Comparison of ENCODE assay signal across 9 cellular contexts in the genomic region with DNA sequence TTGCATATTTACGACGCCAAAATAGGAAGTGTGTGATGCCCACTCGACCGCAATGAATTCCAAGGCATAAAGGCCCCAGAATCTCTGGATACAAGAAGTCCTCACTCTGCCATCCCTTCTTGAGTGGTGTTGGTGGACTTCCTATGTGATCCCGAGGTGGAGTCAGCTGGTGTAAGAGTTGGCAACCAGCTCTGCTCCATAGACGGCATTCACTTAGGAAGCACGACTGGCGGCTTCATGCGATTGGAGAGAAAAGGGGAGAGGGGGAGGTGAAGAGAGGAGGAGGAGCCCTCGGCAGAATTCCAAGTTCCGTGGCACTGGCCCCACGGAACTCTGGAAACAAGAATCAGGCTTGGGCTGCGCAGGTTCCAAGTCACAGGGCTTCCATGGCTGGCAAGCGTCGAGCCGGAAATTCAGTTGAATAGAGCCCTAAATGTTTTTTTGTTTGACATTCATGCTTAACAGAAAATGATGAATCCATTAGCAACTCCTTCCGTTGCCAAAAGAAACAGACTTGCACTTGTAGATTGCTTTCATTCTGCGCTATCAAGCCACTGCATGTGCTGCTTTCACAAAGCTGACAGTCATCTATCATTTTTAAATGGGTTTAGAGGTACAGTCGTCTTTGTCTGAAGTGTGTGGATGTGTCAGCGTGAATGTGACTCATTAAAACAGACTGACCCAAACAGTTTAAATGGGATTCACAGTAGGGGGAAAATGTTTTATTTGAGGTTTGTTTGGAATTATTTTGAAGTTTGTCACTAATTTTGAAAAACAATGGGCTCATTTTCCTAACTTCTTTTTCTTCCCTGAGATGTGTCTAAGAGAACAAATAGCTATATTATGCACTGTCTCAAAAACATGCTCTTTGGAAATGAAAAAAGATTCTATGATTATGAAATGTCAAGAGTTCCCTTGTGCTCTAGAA.
DNase-seq lines count a peak whose midpoint lies in the region; ATAC-seq and TF ChIP-seq lines count a peak whose summit lies in the region.
"Had no signal": no experiment of that assay in that cellular context is flagged by ENCODE, and none has a peak within 500 bp of the region (broad histone marks: within the 10 kb centered on the region; RNA-seq: fewer than 3 reads in every experiment).

No MANE protein-coding gene starts in this region.

- no peaks in the 10 kb centered on the region for H3K27me3 ChIP-seq in HCT116 (ENCODE audit: insufficient read depth, low read length)

- intact Hi-C loops in HCT116 (cut with micrococcal nuclease), result loop anchor here (2.0 to 10.0 kb wide), 2 partner anchors 254 to 660 kb away; no protein-coding TSS in a partner anchor
- intact Hi-C loops in activated CD4-positive, alpha-beta T cell treated with anti-CD3 and anti-CD28 coated beads for 36 hours (cut with DNase I, micrococcal nuclease), result no loop called here

- no peak overlapping the region for H3K27ac Mint-ChIP-seq in activated CD4-positive, alpha-beta T cell treated with anti-CD3 and anti-CD28 coated beads for 36 hours

- H3K27me3 Mint-ChIP-seq in activated CD4-positive, alpha-beta T cell treated with anti-CD3 and anti-CD28 coated beads for 36 hours, result no peaks in the 10 kb centered on the region

- H3K9me2 ChIP-seq in HCT116 (ENCODE audit: insufficient read depth), result no peaks in the 10 kb centered on the region

- H3K27ac ChIP-seq in HCT116 (ENCODE audit: low read depth, low read length), result peak overlapping the region; percentile 91
- peak overlapping the region; percentile 33 for H3K27ac ChIP-seq in cingulate gyrus (ENCODE audit: low read depth, low read length)
- H3K27ac ChIP-seq: KMS-11 had no signal

- TF ChIP-seq RAD21 in HCT116 (IDR thresholded peaks at IDR 0.05; ENCODE audit: low read depth), result peak; percentile 32; the same call in 1 of the 2 replicates

- no peaks in the 10 kb centered on the region for H3K79me2 ChIP-seq in HCT116 (ENCODE audit: insufficient read depth, low read length)

- CTCF ChIA-PET in HCT116 (lab: Charles Lee), result interaction anchor here (0.9 to 1.7 kb wide), 3 partner anchors 10 to 13 kb away, joined by 3 to 5 read pairs (median 3); no protein-coding TSS in a partner anchor
- CTCF ChIA-PET in activated CD4-positive, alpha-beta T cell treated with anti-CD3 and anti-CD28 coated beads for 36 hours (lab: Charles Lee), result no interaction called here

- POLR2A ChIA-PET in HCT116 (lab: Charles Lee), result interaction anchor here (0.9 to 2.2 kb wide), 2 partner anchors 13 to 72 kb away, joined by 3 to 6 read pairs; no protein-coding TSS in a partner anchor
- POLR2A ChIA-PET in activated CD4-positive, alpha-beta T cell treated with anti-CD3 and anti-CD28 coated beads for 36 hours (lab: Charles Lee), result no interaction called here

- H3K4me2 ChIP-seq in HCT116 (ENCODE audit: low read length), result peak overlapping the region; percentile 85
- H3K4me2 ChIP-seq: KMS-11 had no signal

- H3K9ac ChIP-seq in HCT116 (ENCODE audit: low read length), result peak overlapping the region; percentile 29; the same call in 1 of the 2 replicates
- H3K9ac ChIP-seq: KMS-11 had no signal

- H3K4me3 ChIP-seq in HCT116 (replicated peaks in 1 of 2; ENCODE audit: low read depth in 1 of 2, low read length in 2 of 2), result peak overlapping the region; percentile 13 to 56

- peak; percentile 94 for DNase-seq in HCT116 (ENCODE audit: low read depth, low spot score)
- DNase-seq in NCI-H510A (lab: John Stamatoyannopoulos, UW), result peak; percentile 45
- peak; percentile 4 to 88 (median 69) for DNase-seq in nucleus accumbens (lab: John Stamatoyannopoulos, UW)
- DNase-seq in GM19240 (ENCODE audit: insufficient read length, low spot score), result no peak
- DNase-seq in activated CD4-positive, alpha-beta T cell treated with anti-CD3 and anti-CD28 coated beads for 36 hours, result no peak
- DNase-seq in NCI-H1694 treated with DMSO at 0.1 percent for 48 hours (lab: John Stamatoyannopoulos, UW), result no peak
- no peak for DNase-seq in activated effector memory CD4-positive, alpha-beta T cell treated with Interleukin-2 at 50 U/mL for 16 hours

- H3K9me3 ChIP-seq in HCT116 (ENCODE audit: control insufficient read depth in 1 of 2, insufficient read depth in 1 of 2, low read depth in 1 of 2, low read length in 2 of 2), result no peaks in the 10 kb centered on the region

- H3K9me3 Mint-ChIP-seq in activated CD4-positive, alpha-beta T cell treated with anti-CD3 and anti-CD28 coated beads for 36 hours (ENCODE audit: low read depth), result no peaks in the 10 kb centered on the region

- no TSS peak for BruUV-seq in HCT116 (replicated peaks; lab: Mats Ljungman, UMichigan)

- no peak overlapping the region for H3K4me3 Mint-ChIP-seq in activated CD4-positive, alpha-beta T cell treated with anti-CD3 and anti-CD28 coated beads for 36 hours

- TF ChIP-seq CTCF in HCT116 (IDR thresholded peaks at IDR 0.05 in 2 of 3, conservative IDR thresholded peaks at IDR 0.05 in 1 of 3; ENCODE audit: borderline replicate concordance in 1 of 3, insufficient read depth in 1 of 3, low read depth in 2 of 3, low read length in 2 of 3), result no peak

- RAD21 ChIA-PET in HCT116 (lab: Charles Lee; ENCODE audit: low non-redundant PET in 1 of 2, low total read pairs in 2 of 2, uncharacterized antibody in 2 of 2, unreplicated experiment in 2 of 2), result interaction anchor here in 1 of 2 experiments (1.6 kb wide), 1 partner anchor 24 kb away, joined by 3 read pairs; no protein-coding TSS in a partner anchor

- peaks cover 23 to 29% of the 10 kb centered on the region in 2 experiments for H3K4me1 ChIP-seq in HCT116 (ENCODE audit: control insufficient read depth in 1 of 2, insufficient read depth in 2 of 2, low read length in 2 of 2)

- ATAC-seq in HCT116, result peak; percentile 83
- no peak for ATAC-seq in activated CD4-positive, alpha-beta T cell treated with anti-CD3 and anti-CD28 coated beads for 36 hours

- no peak for TF ChIP-seq POLR2A in HCT116 (IDR thresholded peaks at IDR 0.05; ENCODE audit: borderline replicate concordance, extremely low read depth, insufficient read depth, insufficient read length)

- H3K36me3 Mint-ChIP-seq in activated CD4-positive, alpha-beta T cell treated with anti-CD3 and anti-CD28 coated beads for 36 hours (ENCODE audit: low read depth), result no peaks in the 10 kb centered on the region

- H3K36me3 ChIP-seq in HCT116 (ENCODE audit: control insufficient read depth in 1 of 2, insufficient read depth in 2 of 2, low read length in 2 of 2), result no peaks in the 10 kb centered on the region

- no peaks in the 10 kb centered on the region for H3K4me1 Mint-ChIP-seq in activated CD4-positive, alpha-beta T cell treated with anti-CD3 and anti-CD28 coated beads for 36 hours

- H4K20me1 ChIP-seq in HCT116 (ENCODE audit: insufficient read depth), result no peaks in the 10 kb centered on the region

- H2AFZ ChIP-seq in HCT116 (ENCODE audit: low read depth, low read length, poor library complexity, severe bottlenecking), result peak overlapping the region; percentile 94

TF ChIP-seq in HCT116, 20 proteins besides CTCF, POLR2A, EP300 and RAD21 (continues in another document):
- TF ChIP-seq ELF1 (IDR thresholded peaks at IDR 0.05; ENCODE audit: borderline replicate concordance, low read depth) (no peak; the same call in 1 of the 2 replicates), CBX3 (IDR thresholded peaks at IDR 0.05; ENCODE audit: low read depth) (peak; percentile 64), SRF (IDR thresholded peaks at IDR 0.05; ENCODE audit: low read depth) (peak; percentile 62), EZH2 (IDR thresholded peaks at IDR 0.05) (no peak), ZFX (IDR thresholded peaks at IDR 0.05) (no peak), TCF7L2 (IDR thresholded peaks at IDR 0.05; ENCODE audit: borderline replicate concordance, extremely low read depth, insufficient read depth, insufficient read length) (no peak), JUND (IDR thresholded peaks at IDR 0.05) (peak; percentile 95), EZH2phosphoT487 (IDR thresholded peaks at IDR 0.05; ENCODE audit: borderline replicate concordance) (no peak), YY1 (IDR thresholded peaks at IDR 0.05; ENCODE audit: extremely low read depth, insufficient replicate concordance, low read depth, low read length) (no peak), ZNF274 (IDR thresholded peaks at IDR 0.05; ENCODE audit: low read depth, low read length) (no peak), SP1 (IDR thresholded peaks at IDR 0.05; ENCODE audit: low read depth) (peak; percentile 91), FOSL1 (IDR thresholded peaks at IDR 0.05; ENCODE audit: low read depth) (peak; percentile 93), CEBPB (IDR thresholded peaks at IDR 0.05; ENCODE audit: low read depth) (peak; percentile 80), EGR1 (IDR thresholded peaks at IDR 0.05; ENCODE audit: low read depth) (no peak)
- TF ChIP-seq, protein P1, sequence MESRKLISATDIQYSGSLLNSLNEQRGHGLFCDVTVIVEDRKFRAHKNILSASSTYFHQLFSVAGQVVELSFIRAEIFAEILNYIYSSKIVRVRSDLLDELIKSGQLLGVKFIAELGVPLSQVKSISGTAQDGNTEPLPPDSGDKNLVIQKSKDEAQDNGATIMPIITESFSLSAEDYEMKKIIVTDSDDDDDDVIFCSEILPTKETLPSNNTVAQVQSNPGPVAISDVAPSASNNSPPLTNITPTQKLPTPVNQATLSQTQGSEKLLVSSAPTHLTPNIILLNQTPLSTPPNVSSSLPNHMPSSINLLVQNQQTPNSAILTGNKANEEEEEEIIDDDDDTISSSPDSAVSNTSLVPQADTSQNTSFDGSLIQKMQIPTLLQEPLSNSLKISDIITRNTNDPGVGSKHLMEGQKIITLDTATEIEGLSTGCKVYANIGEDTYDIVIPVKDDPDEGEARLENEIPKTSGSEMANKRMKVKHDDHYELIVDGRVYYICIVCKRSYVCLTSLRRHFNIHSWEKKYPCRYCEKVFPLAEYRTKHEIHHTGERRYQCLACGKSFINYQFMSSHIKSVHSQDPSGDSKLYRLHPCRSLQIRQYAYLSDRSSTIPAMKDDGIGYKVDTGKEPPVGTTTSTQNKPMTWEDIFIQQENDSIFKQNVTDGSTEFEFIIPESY (IDR thresholded peaks at IDR 0.05; ENCODE audit: extremely low read depth, insufficient replicate concordance, low read length), result no peak
- TF ChIP-seq, protein P2, sequence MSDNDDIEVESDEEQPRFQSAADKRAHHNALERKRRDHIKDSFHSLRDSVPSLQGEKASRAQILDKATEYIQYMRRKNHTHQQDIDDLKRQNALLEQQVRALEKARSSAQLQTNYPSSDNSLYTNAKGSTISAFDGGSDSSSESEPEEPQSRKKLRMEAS (IDR thresholded peaks at IDR 0.05), result peak; percentile 71

Comparison
In these comparisons a context has a peak if more than half of its experiments do, and no peak if none do; other contexts are left out.
1. DNase-seq: peak in HCT116 (single experiment), NCI-H510A (single experiment) and nucleus accumbens (56 of 56); none in GM19240 (single experiment), activated CD4-positive, alpha-beta T cell treated with anti-CD3 and anti-CD28 coated beads for 36 hours (single experiment), NCI-H1694 treated with DMSO at 0.1 percent for 48 hours (single experiment) and activated effector memory CD4-positive, alpha-beta T cell treated with Interleukin-2 at 50 U/mL for 16 hours (single experiment).